In the genomic region with DNA sequence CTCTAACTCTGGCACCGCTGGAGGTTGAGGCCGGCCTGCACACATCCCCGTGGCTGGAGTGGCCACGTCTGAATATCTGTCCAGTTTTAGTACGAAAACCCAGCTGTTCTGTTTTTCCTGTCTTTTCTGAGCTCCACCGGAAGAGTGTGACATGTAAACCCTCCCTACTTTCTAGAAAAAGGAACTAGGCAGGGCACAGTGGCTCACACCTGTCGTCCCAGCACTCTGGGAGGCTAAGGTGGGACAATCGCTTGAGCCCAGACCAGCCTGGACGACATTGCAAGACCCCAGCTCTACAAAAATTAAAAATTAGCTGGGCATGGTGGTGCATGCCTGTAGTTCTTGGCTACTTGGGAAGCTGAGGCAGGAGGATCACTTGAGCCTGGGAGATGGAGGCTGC, we compare ENCODE assay signal across 10 cellular contexts. TPM values are rescaled to one million over a fixed set of nuclear protein-coding genes. Genes with fewer than 3 reads are reported as not detected.
DNase-seq lines count a peak whose midpoint lies in the region; ATAC-seq and FAIRE-seq lines count a peak whose summit lies in the region.
"Had no signal": no experiment of that assay in that cellular context is flagged by ENCODE, and none has a peak within 500 bp of the region (broad histone marks: within the 10 kb centered on the region; RNA-seq: fewer than 3 reads in every experiment).

No MANE protein-coding gene starts in this region.

- H3K9me3 Mint-ChIP-seq in stimulated activated naive CD8-positive, alpha-beta T cell treated with anti-CD3 and anti-CD28 coated beads, Interleukin-15, Interleukin-2, amounts not matched to agents 100 ng/mL and 50 ng/mL, for 24 hours: no peaks in the 10 kb centered on the region

- DNase-seq in stimulated activated naive CD8-positive, alpha-beta T cell treated with anti-CD3 and anti-CD28 coated beads, Interleukin-15, Interleukin-2, amounts not matched to agents 100 U/mL and 50 U/mL, for 24 hours: no peak
- no peak for DNase-seq in T-helper 17 cell
- no peak for DNase-seq in DMS79 (lab: John Stamatoyannopoulos, UW)
- no peak for DNase-seq in dedifferentiated amniotic fluid mesenchymal stem cell (ENCODE audit: extremely low spot score)
- no peak for DNase-seq in frontal cortex (ENCODE audit: low spot score in 2 of 2)
- DNase-seq: COR-L47, NCI-H524 had no signal

- peak overlapping the region; percentile 75 for H3K27ac ChIP-seq in layer of hippocampus (ENCODE audit: low read depth, low read length)

- ATAC-seq in stimulated activated naive CD8-positive, alpha-beta T cell treated with anti-CD3 and anti-CD28 coated beads, Interleukin-15, Interleukin-2, amounts not matched to agents 100 U/mL and 50 U/mL, for 24 hours: no peak
- ATAC-seq in T-helper 17 cell (peak; percentile 14), HG03108 (IDR thresholded peaks at IDR 0.05; ENCODE audit: unreplicated experiment) (no peak)

- no peaks in the 10 kb centered on the region for H3K36me3 Mint-ChIP-seq in stimulated activated naive CD8-positive, alpha-beta T cell treated with anti-CD3 and anti-CD28 coated beads, Interleukin-15, Interleukin-2, amounts not matched to agents 100 ng/mL and 50 ng/mL, for 24 hours (ENCODE audit: low read depth)
- H3K36me3 Mint-ChIP-seq in T-helper 17 cell (ENCODE audit: low read depth): no peaks in the 10 kb centered on the region

- H3K4me3 Mint-ChIP-seq in stimulated activated naive CD8-positive, alpha-beta T cell treated with anti-CD3 and anti-CD28 coated beads, Interleukin-15, Interleukin-2, amounts not matched to agents 100 ng/mL and 50 ng/mL, for 24 hours: peak overlapping the region; percentile 76
- H3K4me3 Mint-ChIP-seq in T-helper 17 cell: peak overlapping the region; percentile 52

- no peaks in the 10 kb centered on the region for H3K9me3 ChIP-seq in T-helper 17 cell (ENCODE audit: control insufficient read depth, low read length, poor library complexity, severe bottlenecking)

- peak overlapping the region; percentile 91 for H3K27ac Mint-ChIP-seq in stimulated activated naive CD8-positive, alpha-beta T cell treated with anti-CD3 and anti-CD28 coated beads, Interleukin-15, Interleukin-2, amounts not matched to agents 100 ng/mL and 50 ng/mL, for 24 hours
- no peak overlapping the region for H3K27ac Mint-ChIP-seq in T-helper 17 cell

- FAIRE-seq in frontal cortex (lab: Jason Lieb, UNC): no peak

- H3K4me1 Mint-ChIP-seq in stimulated activated naive CD8-positive, alpha-beta T cell treated with anti-CD3 and anti-CD28 coated beads, Interleukin-15, Interleukin-2, amounts not matched to agents 100 ng/mL and 50 ng/mL, for 24 hours (ENCODE audit: low read depth): peaks cover 55% of the 10 kb centered on the region
- peaks cover 23% of the 10 kb centered on the region for H3K4me1 Mint-ChIP-seq in T-helper 17 cell

- no peaks in the 10 kb centered on the region for H3K27me3 Mint-ChIP-seq in stimulated activated naive CD8-positive, alpha-beta T cell treated with anti-CD3 and anti-CD28 coated beads, Interleukin-15, Interleukin-2, amounts not matched to agents 100 ng/mL and 50 ng/mL, for 24 hours
- no peaks in the 10 kb centered on the region for H3K27me3 Mint-ChIP-seq in T-helper 17 cell

- no peaks in the 10 kb centered on the region for H3K27me3 ChIP-seq in layer of hippocampus (ENCODE audit: control insufficient read depth, insufficient read depth, low read length)

RNA-seq across cellular contexts. Expression of gene PHYKPL, which starts 8.2 kb away (rescaled TPM):
- 100 to 1,000 TPM in 1 of 2 donors, 10 to 100 TPM in 1; 86.9 to 107 TPM for total RNA-seq in T-helper 17 cell
- 9.0 TPM for total RNA-seq in frontal cortex

RNA-seq across cellular contexts. Expression of gene HNRNPAB, which starts 36.4 kb away (rescaled TPM):
- total RNA-seq in T-helper 17 cell (10 to 100 TPM; 89.5 to 90.5 TPM), frontal cortex (49.7 TPM)

RNA-seq across cellular contexts. Expression of gene GMCL2, which starts 53.6 kb away (rescaled TPM):
- total RNA-seq in T-helper 17 cell (not detected), frontal cortex (not detected)
